25 cellular contexts compared by ENCODE assay signal in the genomic region with DNA sequence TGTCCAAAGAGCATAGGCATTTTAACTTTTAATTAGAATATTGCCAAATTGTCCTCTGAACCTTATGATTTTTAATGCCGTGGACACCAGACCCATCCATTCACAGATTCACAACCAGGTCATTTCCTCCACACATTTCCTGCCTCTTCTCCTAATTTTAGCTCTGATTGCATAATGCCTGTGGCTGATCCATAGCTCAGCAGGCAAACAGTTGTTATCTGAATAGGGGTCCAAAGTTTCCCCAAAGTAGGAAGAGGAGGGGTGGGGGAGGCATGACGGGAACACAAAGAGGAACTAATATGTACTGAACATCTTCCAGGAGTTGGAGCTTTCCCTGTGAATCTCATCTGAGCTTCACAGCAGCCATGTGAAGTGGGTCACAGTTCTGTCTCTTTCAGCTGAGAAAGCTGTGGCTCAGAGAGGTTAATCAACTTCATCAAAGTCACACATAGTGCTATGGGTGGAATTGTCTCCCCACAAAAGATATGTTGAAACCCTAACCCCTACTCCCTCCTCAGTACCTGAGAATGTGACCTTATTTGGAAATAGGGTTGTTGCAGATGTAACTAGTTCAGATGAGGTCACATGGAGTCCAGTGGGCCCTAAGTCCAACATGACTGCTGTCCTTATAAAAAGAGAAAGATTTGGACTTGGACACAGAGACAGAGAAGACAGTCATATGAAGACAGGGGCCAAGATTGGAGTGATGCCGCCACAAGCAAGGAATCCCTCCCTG.
"Had no signal": no experiment of that assay in that cellular context is flagged by ENCODE, and none has a peak within 500 bp of the region (broad histone marks: within the 10 kb centered on the region; RNA-seq: fewer than 3 reads in every experiment).

No MANE protein-coding gene starts in this region.

- H3K4me3 ChIP-seq: esophagus muscularis mucosa, heart right ventricle, left lung, lung, ovary, spleen, suprapubic skin, tibial artery, upper lobe of right lung had no signal

- ATAC-seq: activated CD4-positive, alpha-beta T cell treated with anti-CD3 and anti-CD28 coated beads for 36 hours; activated CD8-positive, alpha-beta memory T cell treated with anti-CD3 and anti-CD28 coated beads, Interleukin-2, amount 10 ng/mL, durations not matched to agents 7 days and 5 days; activated CD8-positive, alpha-beta T cell treated with anti-CD3 and anti-CD28 coated beads, Interleukin-2, amount 10 ng/mL, durations not matched to agents 7 days and 5 days; heart right ventricle; left lung; upper lobe of right lung had no signal

- H3K4me1 Mint-ChIP-seq: activated CD4-positive, alpha-beta T cell treated with anti-CD3 and anti-CD28 coated beads for 36 hours; activated CD8-positive, alpha-beta memory T cell treated with anti-CD3 and anti-CD28 coated beads, Interleukin-2, amount 10 ng/mL, durations not matched to agents 7 days and 5 days; endodermal cell had no signal

- H3K27me3 ChIP-seq: esophagus muscularis mucosa, foreskin keratinocyte, left lung, ovary, spleen, suprapubic skin, tibial artery, upper lobe of right lung had no signal

- H3K9me3 ChIP-seq: esophagus muscularis mucosa, ovary, suprapubic skin, upper lobe of right lung had no signal

- H3K36me3 ChIP-seq: esophagus muscularis mucosa, heart right ventricle, left lung, ovary, spleen, suprapubic skin, tibial artery, upper lobe of right lung had no signal

- H3K27ac Mint-ChIP-seq: activated CD4-positive, alpha-beta T cell treated with anti-CD3 and anti-CD28 coated beads for 36 hours; activated CD8-positive, alpha-beta memory T cell treated with anti-CD3 and anti-CD28 coated beads, Interleukin-2, amount 10 ng/mL, durations not matched to agents 7 days and 5 days; activated CD8-positive, alpha-beta T cell treated with anti-CD3 and anti-CD28 coated beads, Interleukin-2, amount 10 ng/mL, durations not matched to agents 7 days and 5 days; endodermal cell; progenitor cell of endocrine pancreas; T-helper 2 cell treated with Interferon-gamma antibody and Interleukin-4, amounts not matched to agents 5 μg/mL and 100 μg/mL, for 36 hours had no signal

- H3K27ac ChIP-seq: esophagus muscularis mucosa, foreskin keratinocyte, heart right ventricle, left lung, ovary, spleen, suprapubic skin, tibial artery, upper lobe of right lung had no signal

- DNase-seq: activated CD4-positive, alpha-beta T cell treated with anti-CD3 and anti-CD28 coated beads for 36 hours; activated CD4-positive, CD25-positive, alpha-beta regulatory T cell; activated CD8-positive, alpha-beta memory T cell treated with anti-CD3 and anti-CD28 coated beads, Interleukin-2, amount 10 ng/mL, durations not matched to agents 7 days and 5 days; activated CD8-positive, alpha-beta T cell treated with anti-CD3 and anti-CD28 coated beads, Interleukin-2, amount 10 ng/mL, durations not matched to agents 7 days and 5 days; activated gamma-delta T cell treated with Interleukin-2 at 50 U/mL for 16 hours; activated naive CD4-positive, alpha-beta T cell treated with anti-CD3 and anti-CD28 coated beads, Interleukin-2, amount 50 U/mL, for 16 hours; amniotic stem cell; caudate nucleus; endodermal cell; foreskin keratinocyte; heart right ventricle; kidney glomerular epithelial cell; left lung; mesendoderm; ovary; spleen; stimulated activated naive CD4-positive, alpha-beta T cell; T-helper 1 cell; tibial artery; upper lobe of right lung had no signal

- H3K4me3 Mint-ChIP-seq: activated CD4-positive, alpha-beta T cell treated with anti-CD3 and anti-CD28 coated beads for 36 hours; activated CD8-positive, alpha-beta memory T cell treated with anti-CD3 and anti-CD28 coated beads, Interleukin-2, amount 10 ng/mL, durations not matched to agents 7 days and 5 days; activated CD8-positive, alpha-beta T cell treated with anti-CD3 and anti-CD28 coated beads, Interleukin-2, amount 10 ng/mL, durations not matched to agents 7 days and 5 days; endodermal cell; T-helper 2 cell treated with Interferon-gamma antibody and Interleukin-4, amounts not matched to agents 5 μg/mL and 100 μg/mL, for 36 hours had no signal

- H3K36me3 Mint-ChIP-seq: activated CD8-positive, alpha-beta memory T cell treated with anti-CD3 and anti-CD28 coated beads, Interleukin-2, amount 10 ng/mL, durations not matched to agents 7 days and 5 days had no signal

- H3K4me1 ChIP-seq: esophagus muscularis mucosa, heart right ventricle, left lung, spleen, suprapubic skin, tibial artery, upper lobe of right lung had no signal
